Comparison of ENCODE assay signal across 8 cellular contexts in genomic region chr17:58577696-58578095, GRCh38.
DNase-seq lines count a peak whose midpoint lies in the region; ATAC-seq, FAIRE-seq and TF ChIP-seq lines count a peak whose summit lies in the region.

No MANE protein-coding gene starts in this region.

- in situ Hi-C loops in GM13976 (cut with MboI; ENCODE audit: low sequenced_read_pairs, unreplicated experiment), result loop anchor here (25.0 kb wide), 1 partner anchor 435 kb away; no protein-coding TSS in a partner anchor

- no peaks in the 10 kb centered on the region for H3K36me3 Mint-ChIP-seq in activated CD8-positive, alpha-beta memory T cell treated with anti-CD3 and anti-CD28 coated beads, Interleukin-2, amount 10 ng/mL, durations not matched to agents 7 days and 5 days
- H3K36me3 Mint-ChIP-seq in nephron (ENCODE audit: low read depth), result no peaks in the 10 kb centered on the region

- FAIRE-seq in A204.1 (lab: Jason Lieb, UNC), result peak; percentile 98

- H3K4me3 Mint-ChIP-seq in activated CD8-positive, alpha-beta memory T cell treated with anti-CD3 and anti-CD28 coated beads, Interleukin-2, amount 10 ng/mL, durations not matched to agents 7 days and 5 days, result no peak overlapping the region
- H3K4me3 Mint-ChIP-seq in nephron, result no peak overlapping the region

- H3K9me3 Mint-ChIP-seq in activated CD8-positive, alpha-beta memory T cell treated with anti-CD3 and anti-CD28 coated beads, Interleukin-2, amount 10 ng/mL, durations not matched to agents 7 days and 5 days (ENCODE audit: low read depth), result no peaks in the 10 kb centered on the region
- H3K9me3 Mint-ChIP-seq in nephron, result no peaks in the 10 kb centered on the region

- no peaks in the 10 kb centered on the region for H3K27me3 Mint-ChIP-seq in activated CD8-positive, alpha-beta memory T cell treated with anti-CD3 and anti-CD28 coated beads, Interleukin-2, amount 10 ng/mL, durations not matched to agents 7 days and 5 days
- peaks cover 5% of the 10 kb centered on the region for H3K27me3 Mint-ChIP-seq in nephron (ENCODE audit: low read depth)

- H3K4me1 Mint-ChIP-seq in activated CD8-positive, alpha-beta memory T cell treated with anti-CD3 and anti-CD28 coated beads, Interleukin-2, amount 10 ng/mL, durations not matched to agents 7 days and 5 days, result peaks cover 4% of the 10 kb centered on the region
- H3K4me1 Mint-ChIP-seq in nephron, result peaks cover 15% of the 10 kb centered on the region

- H3K27ac ChIP-seq in epithelial cell of prostate (peak overlapping the region; percentile 73), substantia nigra (ENCODE audit: low read depth, low read length, poor library complexity, severe bottlenecking) (peak overlapping the region; percentile 84)

- DNase-seq in GM13976 (ENCODE audit: low spot score), result peak; percentile 58
- DNase-seq in NCI-H526 treated with DMSO at 0.1 percent for 48 hours (lab: John Stamatoyannopoulos, UW), result peak; percentile 31
- peak; percentile 70 for DNase-seq in activated CD8-positive, alpha-beta memory T cell treated with anti-CD3 and anti-CD28 coated beads, Interleukin-2, amount 10 ng/mL, durations not matched to agents 7 days and 5 days
- no peak for DNase-seq in epithelial cell of prostate (ENCODE audit: low read depth, low spot score)
- DNase-seq in substantia nigra (lab: John Stamatoyannopoulos, UW), result peak in 44 of 49 donors; percentile 5 to 84 (median 56)
- no peak for DNase-seq in NCI-H2196 (lab: John Stamatoyannopoulos, UW; ENCODE audit: unreplicated experiment)

- peak; percentile 69 for TF ChIP-seq CTCF in GM13976 (IDR thresholded peaks at IDR 0.05; ENCODE audit: borderline replicate concordance, control extremely low read depth, extremely low read depth, insufficient read depth, missing control alignments)
- TF ChIP-seq CTCF in nephron (IDR thresholded peaks at IDR 0.05; ENCODE audit: unreplicated experiment in 3 of 3), result peak; percentile 49 to 64 (median 52)

- CTCF ChIA-PET in activated CD8-positive, alpha-beta memory T cell treated with anti-CD3 and anti-CD28 coated beads, Interleukin-2, amount 10 ng/mL, durations not matched to agents 7 days and 5 days (lab: Charles Lee), result interaction anchor here (0.6 to 3.4 kb wide), 15 partner anchors 10 to 428 kb away, joined by 3 to 23 read pairs (median 4); no protein-coding TSS in a partner anchor

- ATAC-seq in activated CD8-positive, alpha-beta memory T cell treated with anti-CD3 and anti-CD28 coated beads, Interleukin-2, amount 10 ng/mL, durations not matched to agents 7 days and 5 days, result peak; percentile 61

- no peak overlapping the region for H3K27ac Mint-ChIP-seq in activated CD8-positive, alpha-beta memory T cell treated with anti-CD3 and anti-CD28 coated beads, Interleukin-2, amount 10 ng/mL, durations not matched to agents 7 days and 5 days
- H3K27ac Mint-ChIP-seq in nephron, result no peak overlapping the region

Comparison
In these comparisons a context has a peak if more than half of its experiments do, and no peak if none do; other contexts are left out.
1. DNase-seq: peak in GM13976 (single experiment), NCI-H526 treated with DMSO at 0.1 percent for 48 hours (single experiment), activated CD8-positive, alpha-beta memory T cell treated with anti-CD3 and anti-CD28 coated beads, Interleukin-2, amount 10 ng/mL, durations not matched to agents 7 days and 5 days (single experiment) and substantia nigra (44 of 49); none in epithelial cell of prostate (single experiment) and NCI-H2196 (single experiment).